Comparison of ENCODE assay signal across 7 cellular contexts in genomic region chr20:31869942-31870702, GRCh38.
DNase-seq lines count a peak whose midpoint lies in the region; ATAC-seq lines count a peak whose summit lies in the region.

TSS of gene DUSP15 (minus strand) at chr20:31870527. CDS start at chr20:31870337, 190 bp downstream.
TSS of gene TTLL9 (plus strand) at chr20:31870634. CDS start at chr20:31871127, 493 bp downstream.

- H3K4me3 Mint-ChIP-seq in stimulated activated memory B cell treated with anti-CD40 and anti-IgM and Interleukin-4, amounts not matched to agents 10 μg/mL and 1 μg/mL and 100 μg/mL, for 72 hours, result peak within 1 kb of the TSS; percentile 83

- DNase-seq in NCI-H146 (lab: John Stamatoyannopoulos, UW), result peak; percentile 77
- DNase-seq in caudate nucleus (lab: John Stamatoyannopoulos, UW), result peak in 55 of 61 donors; percentile 19 to 94 (median 64)
- peak; percentile 75 for DNase-seq in left kidney (ENCODE audit: low read depth, low spot score)

- peak within 1 kb of the TSS; percentile 83 for H3K27ac ChIP-seq in caudate nucleus (ENCODE audit: low read depth, low read length)

- peak within 1 kb of the TSS; percentile 49 for H3K4me3 ChIP-seq in GM08714 (ENCODE audit: low read length)

- H3K27ac Mint-ChIP-seq in stimulated activated memory B cell treated with anti-CD40 and anti-IgM and Interleukin-4, amounts not matched to agents 10 μg/mL and 1 μg/mL and 100 μg/mL, for 72 hours, result peak within 1 kb of the TSS; percentile 78

- peaks cover 38% of the 10 kb centered on the region for H3K4me1 Mint-ChIP-seq in stimulated activated memory B cell treated with anti-CD40 and anti-IgM and Interleukin-4, amounts not matched to agents 10 μg/mL and 1 μg/mL and 100 μg/mL, for 72 hours

- H3K9me3 Mint-ChIP-seq in stimulated activated memory B cell treated with anti-CD40 and anti-IgM and Interleukin-4, amounts not matched to agents 10 μg/mL and 1 μg/mL and 100 μg/mL, for 72 hours, result no peaks in the 10 kb centered on the region

- H3K27me3 Mint-ChIP-seq in stimulated activated memory B cell treated with anti-CD40 and anti-IgM and Interleukin-4, amounts not matched to agents 10 μg/mL and 1 μg/mL and 100 μg/mL, for 72 hours, result peaks cover 31% of the 10 kb centered on the region

- no peaks in the 10 kb centered on the region for H3K36me3 Mint-ChIP-seq in stimulated activated memory B cell treated with anti-CD40 and anti-IgM and Interleukin-4, amounts not matched to agents 10 μg/mL and 1 μg/mL and 100 μg/mL, for 72 hours

- peak; percentile 46 for ATAC-seq in stimulated activated memory B cell treated with anti-CD40 and anti-IgM and Interleukin-4, amounts not matched to agents 10 μg/mL and 1 μg/mL and 100 μg/mL, for 72 hours
- ATAC-seq in GM21717 (IDR thresholded peaks at IDR 0.05; ENCODE audit: unreplicated experiment) (no peak), GM21360 (IDR thresholded peaks at IDR 0.05; ENCODE audit: unreplicated experiment) (no peak)
